Comparison of ENCODE assay signal across 19 cellular contexts in genomic region chr10:11886851-11887250, GRCh38.
DNase-seq lines count a peak whose midpoint lies in the region; ATAC-seq, FAIRE-seq and TF ChIP-seq lines count a peak whose summit lies in the region.
"Had no signal": no experiment of that assay in that cellular context is flagged by ENCODE, and none has a peak within 500 bp of the region (broad histone marks: within the 10 kb centered on the region; RNA-seq: fewer than 3 reads in every experiment).

No MANE protein-coding gene starts in this region.

- peak overlapping the region in 1 of 2 experiments; percentile 46; a peak in 2 of 4 replicates for H3K9ac ChIP-seq in K562 (ENCODE audit: insufficient read depth in 1 of 2, low read depth in 2 of 2, low read length in 2 of 2)

- no peaks in the 10 kb centered on the region for H3K9me3 Mint-ChIP-seq in stimulated activated effector memory CD8-positive, alpha-beta T cell treated with anti-CD3 and anti-CD28 coated beads, Interleukin-12 subunit alpha, Interleukin-12 subunit beta, amount 100 ng/mL, for 72 hours
- no peaks in the 10 kb centered on the region for H3K9me3 Mint-ChIP-seq in T-cell
- H3K9me3 Mint-ChIP-seq: activated T-helper 1 cell treated with anti-CD3 and anti-CD28 coated beads, Interleukin-12 subunit alpha, Interleukin-12 subunit beta, Interleukin-2, Interleukin-4 antibody, amounts not matched to agents 30 ng/mL and 10 ng/mL and 1 ng/mL, durations not matched to agents 14 hours and 24 hours and 36 hours; CD4-positive, alpha-beta memory T cell; H9 had no signal

- ATAC-seq in GM18498 (IDR thresholded peaks at IDR 0.05; ENCODE audit: unreplicated experiment) (peak; percentile 52), HG02884 (IDR thresholded peaks at IDR 0.05; ENCODE audit: unreplicated experiment) (peak; percentile 61), K562 (no peak), T-cell (replicated peaks in 1 of 4) (no peak)
- peak; percentile 35 for ATAC-seq in stimulated activated effector memory CD8-positive, alpha-beta T cell treated with anti-CD3 and anti-CD28 coated beads, Interleukin-12 subunit alpha, Interleukin-12 subunit beta, amount 100 ng/mL, for 72 hours
- ATAC-seq: HepG2, SK-N-SH treated with all-trans-retinoic acid at 6 μM for 48 hours had no signal

- H3K4me1 Mint-ChIP-seq in stimulated activated effector memory CD8-positive, alpha-beta T cell treated with anti-CD3 and anti-CD28 coated beads, Interleukin-12 subunit alpha, Interleukin-12 subunit beta, amount 100 ng/mL, for 72 hours = peaks cover 15% of the 10 kb centered on the region
- H3K4me1 Mint-ChIP-seq in T-cell = peaks cover 0 to 9% (median 0%) of the 10 kb centered on the region in 3 donors
- H3K4me1 Mint-ChIP-seq: H9 had no signal

- FAIRE-seq in K562 (lab: Jason Lieb, UNC) = no peak
- FAIRE-seq: astrocyte, HepG2 had no signal

- H3K27ac ChIP-seq in K562 (ENCODE audit: extremely low read depth, low read depth, low read length) = no peak overlapping the region
- H3K27ac ChIP-seq: dorsolateral prefrontal cortex, stomach had no signal

- BruUV-seq in K562 (replicated peaks; lab: Mats Ljungman, UMichigan) = no TSS peak

- intact Hi-C loops in K562 (cut with micrococcal nuclease) = no loop called here

- TF ChIP-seq EP300 in K562 (IDR thresholded peaks at IDR 0.05; ENCODE audit: low read length) = no peak

- H3K9me3 ChIP-seq in K562 (replicated peaks; ENCODE audit: control insufficient read depth, insufficient read depth, low read depth, low read length) = no peaks in the 10 kb centered on the region
- H3K9me3 ChIP-seq: stomach had no signal

- 57% methylated on average over 10 of the region's 12 CpGs for WGBS in K562 (ENCODE audit: insufficient coverage, low coverage, missing lambda C conversion rate)

- no peak overlapping the region for H3K27ac Mint-ChIP-seq in stimulated activated effector memory CD8-positive, alpha-beta T cell treated with anti-CD3 and anti-CD28 coated beads, Interleukin-12 subunit alpha, Interleukin-12 subunit beta, amount 100 ng/mL, for 72 hours
- no peak overlapping the region for H3K27ac Mint-ChIP-seq in T-cell
- H3K27ac Mint-ChIP-seq: activated T-helper 1 cell treated with anti-CD3 and anti-CD28 coated beads, Interleukin-12 subunit alpha, Interleukin-12 subunit beta, Interleukin-2, Interleukin-4 antibody, amounts not matched to agents 30 ng/mL and 10 ng/mL and 1 ng/mL, durations not matched to agents 14 hours and 24 hours and 36 hours; H9 had no signal

- no peaks in the 10 kb centered on the region for H3K27me3 ChIP-seq in K562 (ENCODE audit: control insufficient read depth in 2 of 2, insufficient read depth in 2 of 2, low read length in 2 of 2)
- H3K27me3 ChIP-seq: dorsolateral prefrontal cortex, stomach had no signal

- no peak overlapping the region for H3K4me3 Mint-ChIP-seq in stimulated activated effector memory CD8-positive, alpha-beta T cell treated with anti-CD3 and anti-CD28 coated beads, Interleukin-12 subunit alpha, Interleukin-12 subunit beta, amount 100 ng/mL, for 72 hours
- no peak overlapping the region for H3K4me3 Mint-ChIP-seq in T-cell
- H3K4me3 Mint-ChIP-seq: activated T-helper 1 cell treated with anti-CD3 and anti-CD28 coated beads, Interleukin-12 subunit alpha, Interleukin-12 subunit beta, Interleukin-2, Interleukin-4 antibody, amounts not matched to agents 30 ng/mL and 10 ng/mL and 1 ng/mL, durations not matched to agents 14 hours and 24 hours and 36 hours; CD4-positive, alpha-beta memory T cell; H9 had no signal

- H3K36me3 ChIP-seq in K562 (ENCODE audit: control insufficient read depth, insufficient read depth, low read length) = peaks cover 70% of the 10 kb centered on the region
- H3K36me3 ChIP-seq: stomach had no signal

- TF ChIP-seq RAD21 in K562 (CRISPR knock-in tag; conservative IDR thresholded peaks at IDR 0.05 in 1 of 2, IDR thresholded peaks at IDR 0.05 in 1 of 2) = no peak

- TF ChIP-seq CTCF in K562 (IDR thresholded peaks at IDR 0.05 in 2 of 3, conservative IDR thresholded peaks at IDR 0.05 in 1 of 3; ENCODE audit: insufficient read depth in 2 of 3, low read depth in 1 of 3, low read length in 3 of 3) = no peak

- no peak overlapping the region; the same call in 1 of the 2 replicates for H3K4me2 ChIP-seq in K562 (ENCODE audit: insufficient read depth, low read length)

- peaks cover 27% of the 10 kb centered on the region for H4K20me1 ChIP-seq in K562 (replicated peaks; ENCODE audit: control insufficient read depth, insufficient read depth, low read length)

- in situ Hi-C loops in K562 (cut with MboI) = no loop called here

- no peak overlapping the region for H3K4me3 ChIP-seq in K562
- H3K4me3 ChIP-seq: dorsolateral prefrontal cortex, stomach had no signal

- H3K9me1 ChIP-seq in K562 (ENCODE audit: control insufficient read depth, insufficient read depth, low read length) = peaks cover 3% of the 10 kb centered on the region

- H3K36me3 Mint-ChIP-seq in stimulated activated effector memory CD8-positive, alpha-beta T cell treated with anti-CD3 and anti-CD28 coated beads, Interleukin-12 subunit alpha, Interleukin-12 subunit beta, amount 100 ng/mL, for 72 hours = no peaks in the 10 kb centered on the region
- no peaks in the 10 kb centered on the region for H3K36me3 Mint-ChIP-seq in T-cell
- H3K36me3 Mint-ChIP-seq: CD4-positive, alpha-beta memory T cell had no signal

- no peak for DNase-seq in K562 (ENCODE audit: extremely low read depth in 1 of 4, low spot score in 3 of 4)
- no peak for DNase-seq in stimulated activated effector memory CD8-positive, alpha-beta T cell treated with anti-CD3 and anti-CD28 coated beads, Interleukin-12 subunit alpha, Interleukin-12 subunit beta, amount 100 ng/mL, for 72 hours (ENCODE audit: low spot score in 2 of 2)
- no peak for DNase-seq in T-cell
- no peak for DNase-seq in retina
- DNase-seq in HEK293T (ENCODE audit: extremely low spot score) = no peak
- DNase-seq in NCI-H345 (lab: John Stamatoyannopoulos, UW) = no peak
- DNase-seq: activated CD4-positive, alpha-beta T cell treated with anti-CD3 and anti-CD28 coated beads for 1 hour; CD4-positive, alpha-beta memory T cell; dorsolateral prefrontal cortex; GF-D8; H9; NCI-H69; stomach had no signal

- peaks cover 8 to 17% of the 10 kb centered on the region in 2 experiments; a peak in 4 of 5 replicates for H3K4me1 ChIP-seq in K562 (replicated peaks in 1 of 2; ENCODE audit: control insufficient read depth in 2 of 2, insufficient read depth in 2 of 2, low read length in 2 of 2)
- H3K4me1 ChIP-seq: stomach had no signal

- H3K79me2 ChIP-seq in K562 (ENCODE audit: control insufficient read depth, insufficient read depth, low read length) = peaks cover 94% of the 10 kb centered on the region

- H2AFZ ChIP-seq in K562 (ENCODE audit: low read depth, low read length) = no peak overlapping the region

- no peak for TF ChIP-seq POLR2A in K562 (conservative IDR thresholded peaks at IDR 0.05)

- CTCF ChIA-PET in K562 (lab: Yijun Ruan, JAX; ENCODE audit: low intra/inter-chr PET ratio) (no interaction called here), T-cell (lab: Charles Lee) (no interaction called here), HEK293T (lab: Yijun Ruan, JAX) (no interaction called here)

- H3K27me3 Mint-ChIP-seq in T-cell = no peaks in the 10 kb centered on the region
- H3K27me3 Mint-ChIP-seq: CD4-positive, alpha-beta memory T cell had no signal

- POLR2A ChIA-PET in K562 (lab: Yijun Ruan, JAX) = interaction anchor here (0.8 kb wide), 1 partner anchor 24 kb away, joined by 3 read pairs; no protein-coding TSS in a partner anchor
- POLR2A ChIA-PET in T-cell (lab: Charles Lee) = no interaction called here
- POLR2A ChIA-PET in HEK293T (lab: Yijun Ruan, JAX) = no interaction called here

TF ChIP-seq in K562, 482 proteins besides CTCF, POLR2A, EP300 and RAD21:
- TF ChIP-seq PREB (CRISPR knock-in tag; IDR thresholded peaks at IDR 0.05) (no peak), ATF7 (IDR thresholded peaks at IDR 0.05) (no peak), POLR2G (IDR thresholded peaks at IDR 0.05; ENCODE audit: low read depth, low read length) (peak; percentile 54; the same call in 1 of the 2 replicates), CHD4 (IDR thresholded peaks at IDR 0.05; ENCODE audit: insufficient read depth, insufficient replicate concordance, low read depth, low read length, poor library complexity, severe bottlenecking) (no peak), KHSRP (IDR thresholded peaks at IDR 0.05) (no peak), MIER1 (IDR thresholded peaks at IDR 0.05; ENCODE audit: low read depth) (no peak), MBD2 (IDR thresholded peaks at IDR 0.05; ENCODE audit: borderline replicate concordance, low read depth) (no peak), HNRNPK (IDR thresholded peaks at IDR 0.05; ENCODE audit: low read depth, low read length, poor library complexity, severe bottlenecking) (no peak)

TF ChIP-seq in HEK293T, 16 proteins besides CTCF, POLR2A, EP300 and RAD21:
- TF ChIP-seq FOXK2 (IDR thresholded peaks at IDR 0.05) = no peak
- no peak for TF ChIP-seq CTBP1 (IDR thresholded peaks at IDR 0.05; ENCODE audit: borderline replicate concordance)
- TF ChIP-seq L3MBTL2 (conservative IDR thresholded peaks at IDR 0.05) = no peak
- no peak for TF ChIP-seq BHLHE40 (IDR thresholded peaks at IDR 0.05; ENCODE audit: borderline replicate concordance)
- no peak for TF ChIP-seq SUZ12 (IDR thresholded peaks at IDR 0.05)
- TF ChIP-seq HDGF (IDR thresholded peaks at IDR 0.05; ENCODE audit: borderline replicate concordance) = no peak
- no peak for TF ChIP-seq LEF1 (IDR thresholded peaks at IDR 0.05; ENCODE audit: borderline replicate concordance)
- TF ChIP-seq ARNT (IDR thresholded peaks at IDR 0.05) = no peak
- no peak for TF ChIP-seq FOXA1 (IDR thresholded peaks at IDR 0.05)
- TF ChIP-seq TARDBP (IDR thresholded peaks at IDR 0.05) = no peak
- no peak for TF ChIP-seq ELF4 (IDR thresholded peaks at IDR 0.05)
- TF ChIP-seq, protein P1, sequence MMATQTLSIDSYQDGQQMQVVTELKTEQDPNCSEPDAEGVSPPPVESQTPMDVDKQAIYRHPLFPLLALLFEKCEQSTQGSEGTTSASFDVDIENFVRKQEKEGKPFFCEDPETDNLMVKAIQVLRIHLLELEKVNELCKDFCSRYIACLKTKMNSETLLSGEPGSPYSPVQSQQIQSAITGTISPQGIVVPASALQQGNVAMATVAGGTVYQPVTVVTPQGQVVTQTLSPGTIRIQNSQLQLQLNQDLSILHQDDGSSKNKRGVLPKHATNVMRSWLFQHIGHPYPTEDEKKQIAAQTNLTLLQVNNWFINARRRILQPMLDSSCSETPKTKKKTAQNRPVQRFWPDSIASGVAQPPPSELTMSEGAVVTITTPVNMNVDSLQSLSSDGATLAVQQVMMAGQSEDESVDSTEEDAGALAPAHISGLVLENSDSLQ (IDR thresholded peaks at IDR 0.05) = no peak
- TF ChIP-seq FOXM1 (IDR thresholded peaks at IDR 0.05; ENCODE audit: borderline replicate concordance) = no peak
- TF ChIP-seq ZNF384 (IDR thresholded peaks at IDR 0.05) = no peak
- no peak for TF ChIP-seq SP1 (IDR thresholded peaks at IDR 0.05)
- no peak for TF ChIP-seq NFRKB (IDR thresholded peaks at IDR 0.05)

Comparison
In these comparisons a context has a peak if more than half of its experiments do, and no peak if none do; other contexts are left out.
1. ATAC-seq: peak in GM18498 (single experiment), HG02884 (single experiment) and stimulated activated effector memory CD8-positive, alpha-beta T cell treated with anti-CD3 and anti-CD28 coated beads, Interleukin-12 subunit alpha, Interleukin-12 subunit beta, amount 100 ng/mL, for 72 hours (single experiment); none in K562 (single experiment) and T-cell (0 of 4).